ENCODE assay signal across 1 cellular context in the genomic region with DNA sequence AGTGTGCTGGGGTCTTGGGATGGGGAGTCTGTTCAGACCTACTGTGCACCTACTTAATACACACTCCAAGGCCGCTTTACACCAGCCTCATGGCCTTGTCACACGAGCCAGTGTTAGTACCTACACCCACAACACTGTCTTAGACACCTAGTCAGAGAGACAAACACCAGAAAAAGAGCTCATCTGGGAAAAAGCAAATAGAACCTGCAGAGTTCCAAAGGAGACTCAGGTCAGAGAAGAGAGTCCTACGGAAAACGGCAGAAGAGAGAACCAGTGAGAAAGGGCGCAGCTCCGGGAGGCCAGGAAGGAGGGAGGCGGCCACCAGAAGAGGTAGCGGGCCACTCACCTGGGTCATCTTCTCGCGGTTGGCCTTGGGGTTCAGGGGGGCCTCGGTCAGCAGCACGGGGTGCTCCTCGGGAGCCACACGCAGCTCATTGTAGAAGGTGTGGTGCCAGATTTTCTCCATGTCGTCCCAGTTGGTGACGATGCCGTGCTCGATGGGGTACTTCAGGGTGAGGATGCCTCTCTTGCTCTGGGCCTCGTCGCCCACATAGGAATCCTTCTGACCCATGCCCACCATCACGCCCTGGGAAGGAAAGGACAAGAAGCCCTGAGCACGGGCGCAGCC.
TF ChIP-seq lines count a peak whose summit lies in the region.

No MANE protein-coding gene starts in this region.

TF ChIP-seq in WTC11, 78 proteins besides CTCF, POLR2A, EP300 and RAD21 (continued from another document):
- TF ChIP-seq, protein P1, sequence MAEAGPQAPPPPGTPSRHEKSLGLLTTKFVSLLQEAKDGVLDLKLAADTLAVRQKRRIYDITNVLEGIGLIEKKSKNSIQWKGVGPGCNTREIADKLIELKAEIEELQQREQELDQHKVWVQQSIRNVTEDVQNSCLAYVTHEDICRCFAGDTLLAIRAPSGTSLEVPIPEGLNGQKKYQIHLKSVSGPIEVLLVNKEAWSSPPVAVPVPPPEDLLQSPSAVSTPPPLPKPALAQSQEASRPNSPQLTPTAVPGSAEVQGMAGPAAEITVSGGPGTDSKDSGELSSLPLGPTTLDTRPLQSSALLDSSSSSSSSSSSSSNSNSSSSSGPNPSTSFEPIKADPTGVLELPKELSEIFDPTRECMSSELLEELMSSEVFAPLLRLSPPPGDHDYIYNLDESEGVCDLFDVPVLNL (CRISPR knock-in tag; IDR thresholded peaks at IDR 0.05; ENCODE audit: borderline replicate concordance, low read depth): 0 out of 2 replicates have a peak, but pooled peaks have one; percentile 23
- TF ChIP-seq EMX1 (CRISPR knock-in tag; IDR thresholded peaks at IDR 0.05): peak; percentile 5; the same call in 1 of the 2 replicates
- 0 out of 2 replicates have a peak, but pooled peaks have one; percentile 11 for TF ChIP-seq NR1H2 (CRISPR knock-in tag; IDR thresholded peaks at IDR 0.05)
- TF ChIP-seq, protein P2, sequence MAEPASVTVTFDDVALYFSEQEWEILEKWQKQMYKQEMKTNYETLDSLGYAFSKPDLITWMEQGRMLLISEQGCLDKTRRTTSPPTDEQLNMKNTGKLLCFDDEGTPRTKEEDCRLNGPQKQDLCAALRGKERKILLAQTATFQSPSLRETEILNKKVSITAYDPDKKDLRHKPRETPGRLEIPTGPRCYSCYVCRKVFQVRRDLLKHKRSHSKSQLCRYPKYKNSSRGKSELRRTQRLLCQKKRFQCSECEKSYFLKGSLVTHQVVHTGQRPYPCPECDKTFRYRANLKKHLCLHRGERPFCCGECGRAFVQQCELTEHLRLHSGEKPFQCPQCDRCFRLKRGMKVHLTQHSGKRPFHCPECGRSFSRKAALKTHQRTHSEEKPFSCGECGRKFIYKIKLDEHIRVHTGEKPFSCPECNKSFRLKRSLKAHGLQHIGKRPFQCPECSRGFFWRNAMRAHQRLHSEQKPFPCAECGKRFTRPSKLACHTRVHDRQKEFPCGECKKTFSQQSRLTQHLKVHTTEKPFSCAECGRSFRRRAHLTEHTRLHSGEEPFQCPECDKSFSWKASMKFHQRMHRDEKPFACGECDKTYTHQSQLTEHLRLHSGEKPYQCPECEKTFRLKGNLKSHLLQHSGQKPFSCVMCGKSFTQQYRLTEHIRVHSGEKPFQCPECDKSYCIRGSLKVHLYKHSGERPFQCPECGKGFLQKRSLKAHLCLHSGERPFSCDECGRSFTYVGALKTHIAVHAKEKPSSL (CRISPR knock-in tag; conservative IDR thresholded peaks at IDR 0.05): 0 out of 2 replicates have a peak, but pooled peaks have one; percentile 1
- TF ChIP-seq, protein P3, sequence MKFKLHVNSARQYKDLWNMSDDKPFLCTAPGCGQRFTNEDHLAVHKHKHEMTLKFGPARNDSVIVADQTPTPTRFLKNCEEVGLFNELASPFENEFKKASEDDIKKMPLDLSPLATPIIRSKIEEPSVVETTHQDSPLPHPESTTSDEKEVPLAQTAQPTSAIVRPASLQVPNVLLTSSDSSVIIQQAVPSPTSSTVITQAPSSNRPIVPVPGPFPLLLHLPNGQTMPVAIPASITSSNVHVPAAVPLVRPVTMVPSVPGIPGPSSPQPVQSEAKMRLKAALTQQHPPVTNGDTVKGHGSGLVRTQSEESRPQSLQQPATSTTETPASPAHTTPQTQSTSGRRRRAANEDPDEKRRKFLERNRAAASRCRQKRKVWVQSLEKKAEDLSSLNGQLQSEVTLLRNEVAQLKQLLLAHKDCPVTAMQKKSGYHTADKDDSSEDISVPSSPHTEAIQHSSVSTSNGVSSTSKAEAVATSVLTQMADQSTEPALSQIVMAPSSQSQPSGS (CRISPR knock-in tag; IDR thresholded peaks at IDR 0.05; ENCODE audit: borderline replicate concordance, low read depth): no peak
- peak; percentile 13; the same call in 1 of the 2 replicates for TF ChIP-seq ATF1 (CRISPR knock-in tag; IDR thresholded peaks at IDR 0.05)
